Comparison of ENCODE assay signal across 24 cellular contexts in the genomic region with DNA sequence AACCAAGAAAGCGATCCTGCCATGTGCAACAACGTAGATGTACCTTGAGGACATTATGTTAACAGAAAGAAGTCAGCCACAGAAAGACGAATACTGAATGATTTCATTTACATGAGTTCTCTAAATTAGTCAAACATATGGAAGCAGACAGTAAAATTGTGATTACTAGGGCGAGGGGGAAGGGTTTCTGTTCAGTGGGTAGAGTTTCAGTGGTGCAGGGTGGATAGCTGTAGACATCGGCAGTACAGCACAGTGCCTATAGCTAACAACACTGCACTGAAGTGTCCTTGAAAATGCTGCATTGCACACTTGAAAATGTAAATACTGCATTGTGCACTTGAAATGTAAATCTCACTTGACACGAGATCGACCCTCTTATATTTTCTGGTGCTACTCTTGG.
"Had no signal": no experiment of that assay in that cellular context is flagged by ENCODE, and none has a peak within 500 bp of the region (broad histone marks: within the 10 kb centered on the region; RNA-seq: fewer than 3 reads in every experiment).

No MANE protein-coding gene starts in this region.

- H3K27me3 Mint-ChIP-seq: activated naive CD4-positive, alpha-beta T cell treated with anti-CD3 and anti-CD28 coated beads, Interleukin-2, amount 10 ng/mL, durations not matched to agents 7 days and 5 days; stimulated activated naive B cell treated with anti-CD40 and anti-IgM and Interleukin-4, amounts not matched to agents 10 μg/mL and 1 μg/mL and 100 μg/mL, for 72 hours had no signal

- H3K27ac Mint-ChIP-seq: activated naive CD4-positive, alpha-beta T cell treated with anti-CD3 and anti-CD28 coated beads, Interleukin-2, amount 10 ng/mL, durations not matched to agents 7 days and 5 days; activated naive CD8-positive, alpha-beta T cell treated with anti-CD3 and anti-CD28 coated beads, Interleukin-2, amount 10 ng/mL, durations not matched to agents 7 days and 5 days; brain; naive thymus-derived CD8-positive, alpha-beta T cell; stimulated activated naive B cell treated with anti-CD40 and anti-IgM and Interleukin-4, amounts not matched to agents 10 μg/mL and 1 μg/mL and 100 μg/mL, for 72 hours; T-helper 2 cell treated with Interferon-gamma antibody and Interleukin-4, amounts not matched to agents 5 μg/mL and 100 μg/mL, for 36 hours had no signal

- H3K4me3 Mint-ChIP-seq: activated naive CD4-positive, alpha-beta T cell treated with anti-CD3 and anti-CD28 coated beads, Interleukin-2, amount 10 ng/mL, durations not matched to agents 7 days and 5 days; activated naive CD8-positive, alpha-beta T cell treated with anti-CD3 and anti-CD28 coated beads, Interleukin-2, amount 10 ng/mL, durations not matched to agents 7 days and 5 days; brain; naive thymus-derived CD8-positive, alpha-beta T cell; neural crest cell; stimulated activated naive B cell treated with anti-CD40 and anti-IgM and Interleukin-4, amounts not matched to agents 10 μg/mL and 1 μg/mL and 100 μg/mL, for 72 hours; T-helper 2 cell treated with Interferon-gamma antibody and Interleukin-4, amounts not matched to agents 5 μg/mL and 100 μg/mL, for 36 hours had no signal

- ATAC-seq: left lung; lower lobe of right lung; naive thymus-derived CD8-positive, alpha-beta T cell; pancreas had no signal

- H3K36me3 Mint-ChIP-seq: activated naive CD4-positive, alpha-beta T cell treated with anti-CD3 and anti-CD28 coated beads, Interleukin-2, amount 10 ng/mL, durations not matched to agents 7 days and 5 days; activated naive CD8-positive, alpha-beta T cell treated with anti-CD3 and anti-CD28 coated beads, Interleukin-2, amount 10 ng/mL, durations not matched to agents 7 days and 5 days; brain; naive thymus-derived CD8-positive, alpha-beta T cell; stimulated activated naive B cell treated with anti-CD40 and anti-IgM and Interleukin-4, amounts not matched to agents 10 μg/mL and 1 μg/mL and 100 μg/mL, for 72 hours had no signal

- H3K4me1 Mint-ChIP-seq: activated naive CD4-positive, alpha-beta T cell treated with anti-CD3 and anti-CD28 coated beads, Interleukin-2, amount 10 ng/mL, durations not matched to agents 7 days and 5 days; activated naive CD8-positive, alpha-beta T cell treated with anti-CD3 and anti-CD28 coated beads, Interleukin-2, amount 10 ng/mL, durations not matched to agents 7 days and 5 days; naive thymus-derived CD8-positive, alpha-beta T cell; neural crest cell had no signal

- DNase-seq: activated CD4-positive, alpha-beta T cell treated with anti-CD3 and anti-CD28 coated beads for 4 hours; activated CD4-positive, alpha-beta T cell treated with anti-CD3 and anti-CD28 coated beads, Interleukin-2, amount 50 U/mL, for 48 hours; activated CD4-positive, CD25-positive, alpha-beta regulatory T cell; activated CD8-positive, alpha-beta memory T cell treated with anti-CD3 and anti-CD28 coated beads, Interleukin-2, amount 50 U/mL, for 48 hours; activated effector memory CD4-positive, alpha-beta T cell treated with anti-CD3 and anti-CD28 coated beads, Interleukin-2, amount 50 U/mL, for 16 hours; activated naive CD4-positive, alpha-beta T cell treated with anti-CD3 and anti-CD28 coated beads, Interleukin-2, amount 10 ng/mL, durations not matched to agents 7 days and 5 days; activated naive CD8-positive, alpha-beta T cell treated with anti-CD3 and anti-CD28 coated beads, Interleukin-2, amount 10 ng/mL, durations not matched to agents 7 days and 5 days; cerebellar nuclear complex; colonic mucosa; dorsolateral prefrontal cortex; effector memory CD4-positive, alpha-beta T cell; left lung; lower lobe of right lung; mesenchymal stem cell; naive thymus-derived CD8-positive, alpha-beta T cell; nucleus accumbens; pancreas; sigmoid colon; small intestine; stimulated activated CD4-positive, alpha-beta T cell treated with anti-CD3 and anti-CD28 coated beads, Interleukin-4, amount 100 ng/mL, for 24 hours; stimulated activated naive B cell treated with anti-CD40 and anti-IgM and Interleukin-4, amounts not matched to agents 10 μg/mL and 1 μg/mL and 100 μg/mL, for 72 hours had no signal
